ENCODE assay signal across 17 cellular contexts in genomic region chr1:151900804-151901203, GRCh38. TPM values are rescaled to one million over a fixed set of nuclear protein-coding genes. Genes with fewer than 3 reads are reported as not detected.
"Had no signal": no experiment of that assay in that cellular context is flagged by ENCODE, and none has a peak within 500 bp of the region (broad histone marks: within the 10 kb centered on the region; RNA-seq: fewer than 3 reads in every experiment).

No MANE protein-coding gene starts in this region.

RNA-seq across cellular contexts. Expression of gene THEM5, which starts 47.3 kb away (rescaled TPM):
- total RNA-seq: activated B cell treated with CpG ODN at 0.5 μM for 24 hours; activated CD4-positive, alpha-beta memory T cell treated with anti-CD3 and anti-CD28 coated beads, Interleukin-2, amount 10 ng/mL, durations not matched to agents 7 days and 5 days; activated CD4-positive, alpha-beta T cell treated with anti-CD3 and anti-CD28 coated beads, Interleukin-2, amount 10 ng/mL, durations not matched to agents 7 days and 5 days; activated CD8-positive, alpha-beta memory T cell treated with anti-CD3 and anti-CD28 coated beads, Interleukin-2, amount 10 ng/mL, durations not matched to agents 7 days and 5 days; activated CD8-positive, alpha-beta T cell treated with anti-CD3 and anti-CD28 coated beads, Interleukin-2, amount 10 ng/mL, durations not matched to agents 7 days and 5 days; activated naive CD4-positive, alpha-beta T cell treated with anti-CD3 and anti-CD28 coated beads for 36 hours; activated naive CD4-positive, alpha-beta T cell treated with anti-CD3 and anti-CD28 coated beads, Interleukin-2, amount 50 U/mL, for 72 hours; activated naive CD8-positive, alpha-beta T cell treated with anti-CD3 and anti-CD28 coated beads for 36 hours; activated T-helper 1 cell treated with anti-CD3 and anti-CD28 coated beads, Interleukin-12 subunit alpha, Interleukin-12 subunit beta, Interleukin-2, Interleukin-4 antibody, amounts not matched to agents 30 ng/mL and 10 ng/mL and 1 ng/mL, durations not matched to agents 14 hours and 24 hours and 36 hours; activated T-helper 17 cell treated with anti-CD3 and anti-CD28 coated beads, Interleukin-2, amount 50 U/mL, for 72 hours; adrenal gland; aorta; astrocyte; body of pancreas; breast epithelium; cardiac septum; cerebellum had no signal
- polyA plus RNA-seq: adrenal gland, aorta had no signal
